11 cellular contexts compared by ENCODE assay signal in genomic region chr11:33863418-33864172, GRCh38. TPM values are rescaled to one million over a fixed set of nuclear protein-coding genes. Genes with fewer than 3 reads are reported as not detected.
"Had no signal": no experiment of that assay in that cellular context is flagged by ENCODE, and none has a peak within 500 bp of the region (broad histone marks: within the 10 kb centered on the region; RNA-seq: fewer than 3 reads in every experiment).

No MANE protein-coding gene starts in this region.

- H3K4me1 ChIP-seq: testis had no signal

- ATAC-seq: stimulated activated naive CD8-positive, alpha-beta T cell treated with anti-CD3 and anti-CD28 coated beads, Interleukin-15, Interleukin-2, amounts not matched to agents 100 U/mL and 50 U/mL, for 24 hours had no signal

- H3K36me3 ChIP-seq: adrenal gland, left ventricle myocardium inferior, sigmoid colon had no signal

- DNase-seq: activated naive CD4-positive, alpha-beta T cell treated with anti-CD3 and anti-CD28 coated beads, Interleukin-2, amount 50 U/mL, for 16 hours; activated T-cell treated with anti-CD3 and anti-CD28 coated beads, Interleukin-2, amount 50 U/mL, for 1 hour; adrenal gland; effector memory CD4-positive, alpha-beta T cell; left ventricle myocardium inferior; sigmoid colon; stimulated activated CD4-positive, alpha-beta T cell treated with anti-CD3 and anti-CD28 coated beads, Interleukin-12 subunit alpha, Interleukin-12 subunit beta, amount 100 ng/mL, for 4 hours; stimulated activated CD8-positive, alpha-beta memory T cell treated with anti-CD3 and anti-CD28 coated beads, Interleukin-4, amount 100 ng/mL, for 48 hours; stimulated activated naive CD8-positive, alpha-beta T cell treated with anti-CD3 and anti-CD28 coated beads, Interleukin-15, Interleukin-2, amounts not matched to agents 100 U/mL and 50 U/mL, for 24 hours; testis had no signal

- H3K9me3 ChIP-seq: adrenal gland, left ventricle myocardium inferior, sigmoid colon, testis had no signal

- H3K27ac ChIP-seq: adrenal gland, left ventricle myocardium inferior, sigmoid colon, testis had no signal

- H3K27me3 ChIP-seq: testis had no signal

- H3K4me3 ChIP-seq: adrenal gland, left ventricle myocardium inferior, sigmoid colon, testis had no signal

RNA-seq across cellular contexts. Expression of gene LMO2, which starts 28.3 kb away (rescaled TPM):
- total RNA-seq: natural killer cell treated with Interleukin-12 subunit alpha and Interleukin-12 subunit beta and Interleukin-15 and Interleukin-18, amount 100 ng/mL, for 72 hours had no signal
